In the genomic region with DNA sequence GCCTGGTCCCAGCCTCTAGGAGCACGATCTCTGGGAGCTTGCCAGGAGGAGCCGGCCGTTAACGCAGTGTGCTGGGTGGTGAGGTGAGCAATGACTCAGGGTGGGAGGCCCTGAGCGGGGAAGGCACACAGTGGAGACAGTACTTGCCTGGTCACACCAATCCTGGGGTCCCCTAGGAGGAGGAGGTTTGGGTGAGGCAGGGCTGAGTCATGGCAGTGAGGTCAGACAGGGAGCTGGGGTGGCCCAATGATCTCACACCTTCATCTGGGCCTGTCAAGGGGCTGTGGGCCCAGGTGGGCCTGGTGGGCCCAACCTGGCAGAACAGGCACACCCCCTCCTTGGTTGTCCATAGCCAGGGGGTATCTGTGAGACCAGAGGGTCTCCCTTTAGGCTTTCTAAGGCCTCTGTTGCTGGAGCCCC, we compare ENCODE assay signal across 14 cellular contexts. TPM values are rescaled to one million over a fixed set of nuclear protein-coding genes. Genes with fewer than 3 reads are reported as not detected.
A peak's percentile ranks its signal among the peaks of the same experiment; 100 is the strongest.
DNase-seq lines count a peak whose midpoint lies in the region; ATAC-seq and TF ChIP-seq lines count a peak whose summit lies in the region.
"Had no signal": no experiment of that assay in that cellular context is flagged by ENCODE, and none has a peak within 500 bp of the region (broad histone marks: within the 10 kb centered on the region; RNA-seq: fewer than 3 reads in every experiment).

No MANE protein-coding gene starts in this region.

- no peaks in the 10 kb centered on the region for H3K36me3 ChIP-seq in left ventricle myocardium inferior
- H3K36me3 ChIP-seq in Karpas-422 (ENCODE audit: insufficient read depth, low read length), result no peaks in the 10 kb centered on the region

- H3K4me3 Mint-ChIP-seq in stimulated activated naive CD8-positive, alpha-beta T cell treated with anti-CD3 and anti-CD28 coated beads, Interleukin-15, amount 100 ng/mL, for 72 hours, result no peak overlapping the region
- H3K4me3 Mint-ChIP-seq: activated CD4-positive, alpha-beta T cell treated with anti-CD3 and anti-CD28 coated beads, Interleukin-2, amount 10 ng/mL, durations not matched to agents 7 days and 5 days; CD4-positive, CD25-positive, alpha-beta regulatory T cell; dendritic cell treated with granulocyte-macrophage colony-stimulating factor and Interleukin-4, amounts not matched to agents 40 ng/mL and 50 ng/mL, for 4 days; IgD-negative memory B cell had no signal

- no peak overlapping the region for H3K4me2 ChIP-seq in Karpas-422 (ENCODE audit: low read depth, low read length, poor library complexity, severe bottlenecking)

- DNase-seq in left ventricle myocardium inferior (peak; percentile 14), Right ventricle myocardium inferior (ENCODE audit: missing footprints) (no peak), SW480 (ENCODE audit: low spot score) (peak; percentile 82), fibroblast of mammary gland (ENCODE audit: low read depth) (peak; percentile 96), DMS114 treated with DMSO at 0.1 percent for 48 hours (lab: John Stamatoyannopoulos, UW; ENCODE audit: unreplicated experiment) (no peak), Karpas-422 (no peak)
- DNase-seq in stimulated activated naive CD8-positive, alpha-beta T cell treated with anti-CD3 and anti-CD28 coated beads, Interleukin-15, amount 100 ng/mL, for 72 hours, result no peak
- DNase-seq: activated CD4-positive, alpha-beta T cell treated with anti-CD3 and anti-CD28 coated beads, Interleukin-2, amount 10 ng/mL, durations not matched to agents 7 days and 5 days; CD4-positive, CD25-positive, alpha-beta regulatory T cell; left colon; NK-92 treated with Interleukin-12 subunit alpha and Interleukin-12 subunit beta, amount 100 ng/mL, for 24 hours had no signal

- H3K4me1 ChIP-seq in left ventricle myocardium inferior (peaks cover 40% of the 10 kb centered on the region), Karpas-422 (ENCODE audit: low read length) (peaks cover 5% of the 10 kb centered on the region)

- H3K27ac ChIP-seq in left ventricle myocardium inferior (replicated peaks) (no peak overlapping the region), Karpas-422 (ENCODE audit: low read length) (no peak overlapping the region)

- H3K4me1 Mint-ChIP-seq in stimulated activated naive CD8-positive, alpha-beta T cell treated with anti-CD3 and anti-CD28 coated beads, Interleukin-15, amount 100 ng/mL, for 72 hours, result peaks cover 15% of the 10 kb centered on the region

- H3K27me3 ChIP-seq in left ventricle myocardium inferior (ENCODE audit: low read depth) (no peaks in the 10 kb centered on the region), Karpas-422 (ENCODE audit: low read length) (no peaks in the 10 kb centered on the region)

- H3K79me2 ChIP-seq in Karpas-422 (ENCODE audit: low read length), result no peaks in the 10 kb centered on the region

- no peak overlapping the region for H3K4me3 ChIP-seq in left ventricle myocardium inferior
- H3K4me3 ChIP-seq in fibroblast of mammary gland (ENCODE audit: control insufficient read depth, low read depth, low read length), result no peak overlapping the region
- no peak overlapping the region for H3K4me3 ChIP-seq in Karpas-422 (ENCODE audit: low read length)

- no peak overlapping the region for H3K9ac ChIP-seq in Karpas-422 (ENCODE audit: low read length)

- H3K9me3 ChIP-seq in left ventricle myocardium inferior (replicated peaks) (no peaks in the 10 kb centered on the region), Karpas-422 (ENCODE audit: low read length) (no peaks in the 10 kb centered on the region)

- no peaks in the 10 kb centered on the region for H3K9me2 ChIP-seq in Karpas-422 (replicated peaks; ENCODE audit: insufficient read depth, low read length)

- TF ChIP-seq CTCF in left ventricle myocardium inferior (IDR thresholded peaks at IDR 0.05; ENCODE audit: borderline replicate concordance), result no peak
- no peak for TF ChIP-seq CTCF in fibroblast of mammary gland (conservative IDR thresholded peaks at IDR 0.05; ENCODE audit: control insufficient read depth, insufficient read depth, low read depth, low read length)

- intact Hi-C loops in left ventricle myocardium inferior (cut with micrococcal nuclease) (no loop called here), Right ventricle myocardium inferior (cut with DNase I) (no loop called here)

- ATAC-seq in Right ventricle myocardium inferior, result no peak
- ATAC-seq in stimulated activated naive CD8-positive, alpha-beta T cell treated with anti-CD3 and anti-CD28 coated beads, Interleukin-15, amount 100 ng/mL, for 72 hours, result peak; percentile 33
- ATAC-seq in HG02610 (IDR thresholded peaks at IDR 0.05; ENCODE audit: unreplicated experiment), result no peak
- ATAC-seq: left colon had no signal

- no peaks in the 10 kb centered on the region for H3K9me3 Mint-ChIP-seq in stimulated activated naive CD8-positive, alpha-beta T cell treated with anti-CD3 and anti-CD28 coated beads, Interleukin-15, amount 100 ng/mL, for 72 hours
- H3K9me3 Mint-ChIP-seq: activated CD4-positive, alpha-beta T cell treated with anti-CD3 and anti-CD28 coated beads, Interleukin-2, amount 10 ng/mL, durations not matched to agents 7 days and 5 days; CD4-positive, CD25-positive, alpha-beta regulatory T cell; dendritic cell treated with granulocyte-macrophage colony-stimulating factor and Interleukin-4, amounts not matched to agents 40 ng/mL and 50 ng/mL, for 4 days had no signal

- H3K27me3 Mint-ChIP-seq in stimulated activated naive CD8-positive, alpha-beta T cell treated with anti-CD3 and anti-CD28 coated beads, Interleukin-15, amount 100 ng/mL, for 72 hours, result peaks cover 45% of the 10 kb centered on the region

- H3K27ac Mint-ChIP-seq in stimulated activated naive CD8-positive, alpha-beta T cell treated with anti-CD3 and anti-CD28 coated beads, Interleukin-15, amount 100 ng/mL, for 72 hours, result no peak overlapping the region
- H3K27ac Mint-ChIP-seq: activated CD4-positive, alpha-beta T cell treated with anti-CD3 and anti-CD28 coated beads, Interleukin-2, amount 10 ng/mL, durations not matched to agents 7 days and 5 days; CD4-positive, CD25-positive, alpha-beta regulatory T cell; dendritic cell treated with granulocyte-macrophage colony-stimulating factor and Interleukin-4, amounts not matched to agents 40 ng/mL and 50 ng/mL, for 4 days; IgD-negative memory B cell had no signal

- no peak overlapping the region for H2AFZ ChIP-seq in Karpas-422 (ENCODE audit: low read length)

- H4K20me1 ChIP-seq in Karpas-422 (ENCODE audit: insufficient read depth, low read depth, low read length), result no peaks in the 10 kb centered on the region

RNA-seq across cellular contexts. Expression of gene EDN2, which starts 8.6 kb away (rescaled TPM):
- total RNA-seq in left ventricle myocardium inferior (0.47 TPM), Right ventricle myocardium inferior (not detected)
- not detected in 2 replicates for total RNA-seq in Karpas-422 (2014; rRNA removed; shearing (Covaris generic); ENCODE audit: low replicate concordance)
- total RNA-seq: activated CD4-positive, alpha-beta T cell treated with anti-CD3 and anti-CD28 coated beads, Interleukin-2, amount 10 ng/mL, durations not matched to agents 7 days and 5 days had no signal

Comparison
In these comparisons a context has a peak if more than half of its experiments do, and no peak if none do; other contexts are left out.
1. DNase-seq: peak in left ventricle myocardium inferior (single experiment), SW480 (single experiment) and fibroblast of mammary gland (single experiment); none in Right ventricle myocardium inferior (single experiment), stimulated activated naive CD8-positive, alpha-beta T cell treated with anti-CD3 and anti-CD28 coated beads, Interleukin-15, amount 100 ng/mL, for 72 hours (0 of 2), DMS114 treated with DMSO at 0.1 percent for 48 hours (single experiment) and Karpas-422 (single experiment).